Comparison of ENCODE assay signal across 1 cellular context in genomic region chr10:110918633-110919348, GRCh38.
A peak's percentile ranks its signal among the peaks of the same experiment; 100 is the strongest.
TF ChIP-seq lines count a peak whose summit lies in the region.

Gene BBIP1 (minus strand): TSS chr10:110919180. CDS start chr10:110918157, 1,023 bp downstream.

TF ChIP-seq in K562, 482 proteins besides CTCF, POLR2A, EP300 and RAD21 (continued from another document and continues in another):
- TF ChIP-seq CTCFL (IDR thresholded peaks at IDR 0.05; ENCODE audit: borderline replicate concordance, insufficient read depth, low read depth, low read length, poor library complexity, severe bottlenecking), result peak; percentile 31
- TF ChIP-seq TFAP4 (CRISPR knock-in tag; IDR thresholded peaks at IDR 0.05; ENCODE audit: borderline replicate concordance), result peak; percentile 75
- no peak for TF ChIP-seq FOSL1 (tag; conservative IDR thresholded peaks at IDR 0.05)
- TF ChIP-seq ZNF395 (CRISPR knock-in tag; IDR thresholded peaks at IDR 0.05), result 0 out of 2 replicates have a peak, but pooled peaks have one; percentile 32
- TF ChIP-seq MTA1 (IDR thresholded peaks at IDR 0.05; ENCODE audit: borderline replicate concordance), result no peak
- peak; percentile 48 for TF ChIP-seq SPI1 (IDR thresholded peaks at IDR 0.05; ENCODE audit: borderline replicate concordance, low read depth, low read length)
- TF ChIP-seq IRF2 (CRISPR knock-in tag; IDR thresholded peaks at IDR 0.05), result no peak
- peak; percentile 93 for TF ChIP-seq ELF1 (tag; IDR thresholded peaks at IDR 0.05)
- peak in 1 of 2 experiments; percentile 30 for TF ChIP-seq AFF1 (IDR thresholded peaks at IDR 0.05; ENCODE audit: low read depth in 1 of 2, partially characterized antibody in 2 of 2)
- TF ChIP-seq XRCC5 (IDR thresholded peaks at IDR 0.05; ENCODE audit: low read depth, low read length), result peak; percentile 78
- peak; percentile 62 for TF ChIP-seq PRDM10 (IDR thresholded peaks at IDR 0.05; ENCODE audit: partially characterized antibody)
- 0 out of 2 replicates have a peak, but pooled peaks have one; percentile 9 for TF ChIP-seq CEBPG (CRISPR knock-in tag; IDR thresholded peaks at IDR 0.05)
- 0 out of 4 replicates have a peak, but pooled peaks of 1 of the 2 experiments have one; percentile 21 for TF ChIP-seq CEBPG (tag; conservative IDR thresholded peaks at IDR 0.05 in 1 of 2, IDR thresholded peaks at IDR 0.05 in 1 of 2)
- TF ChIP-seq RBFOX2 (IDR thresholded peaks at IDR 0.05; ENCODE audit: low read depth, low read length), result peak; percentile 97
- TF ChIP-seq NFATC3 (IDR thresholded peaks at IDR 0.05), result no peak
- TF ChIP-seq TOE1 (IDR thresholded peaks at IDR 0.05; ENCODE audit: borderline replicate concordance), result peak; percentile 52; the same call in 1 of the 2 replicates
- no peak for TF ChIP-seq TOE1 (CRISPR knock-in tag; IDR thresholded peaks at IDR 0.05; ENCODE audit: borderline replicate concordance, low read depth)
- TF ChIP-seq ETV6 (IDR thresholded peaks at IDR 0.05; ENCODE audit: borderline replicate concordance in 1 of 2, low read depth in 2 of 2, low read length in 1 of 2), result peak; percentile 47 to 90; a peak in 2 of 4 replicates
- TF ChIP-seq ETV6 (CRISPR knock-in tag; IDR thresholded peaks at IDR 0.05; ENCODE audit: borderline replicate concordance), result no peak
- TF ChIP-seq ATF3 (IDR thresholded peaks at IDR 0.05), result peak; percentile 42; the same call in 1 of the 2 replicates
- peak; percentile 69; the same call in 1 of the 2 replicates for TF ChIP-seq ATF3 (CRISPR knock-in tag; conservative IDR thresholded peaks at IDR 0.05)
- peak; percentile 86 for TF ChIP-seq EP400 (IDR thresholded peaks at IDR 0.05)
- TF ChIP-seq SLC30A9 (CRISPR knock-in tag; IDR thresholded peaks at IDR 0.05), result no peak
- TF ChIP-seq GABPB1 (CRISPR knock-in tag; IDR thresholded peaks at IDR 0.05), result peak; percentile 96
- TF ChIP-seq ARID1B (IDR thresholded peaks at IDR 0.05), result 0 out of 2 replicates have a peak, but pooled peaks have one; percentile 10
- no peak for TF ChIP-seq FOXP1 (CRISPR knock-in tag; IDR thresholded peaks at IDR 0.05)
- peak; percentile 75 for TF ChIP-seq RBBP5 (IDR thresholded peaks at IDR 0.05; ENCODE audit: borderline replicate concordance, insufficient read depth, low read length, poor library complexity, severe bottlenecking)
- TF ChIP-seq ZC3H8 (IDR thresholded peaks at IDR 0.05), result no peak
- TF ChIP-seq CREB1 (IDR thresholded peaks at IDR 0.05), result peak; percentile 37; the same call in 1 of the 2 replicates
- TF ChIP-seq CREB1 (CRISPR knock-in tag; IDR thresholded peaks at IDR 0.05), result peak; percentile 44; the same call in 1 of the 2 replicates
- no peak for TF ChIP-seq SMARCA5 (IDR thresholded peaks at IDR 0.05)
- TF ChIP-seq POLR2AphosphoS5 (IDR thresholded peaks at IDR 0.05; ENCODE audit: control insufficient read depth, insufficient read depth, low read depth, low read length), result peak; percentile 58
- peak; percentile 21; the same call in 1 of the 2 replicates for TF ChIP-seq TRIM28 (IDR thresholded peaks at IDR 0.05)
- peak; percentile 86 for TF ChIP-seq PKNOX1 (IDR thresholded peaks at IDR 0.05)
- peak in 1 of 2 experiments; percentile 91; a peak in 2 of 4 replicates for TF ChIP-seq SRF (CRISPR knock-in tag; IDR thresholded peaks at IDR 0.05)
- TF ChIP-seq HCFC1 (IDR thresholded peaks at IDR 0.05; ENCODE audit: low read depth, low read length), result peak; percentile 89
- 0 out of 2 replicates have a peak, but pooled peaks have one; percentile 71 for TF ChIP-seq ZNF830 (CRISPR knock-in tag; IDR thresholded peaks at IDR 0.05)
- TF ChIP-seq MEIS2 (IDR thresholded peaks at IDR 0.05; ENCODE audit: partially characterized antibody), result peak; percentile 54
- TF ChIP-seq ASH1L (IDR thresholded peaks at IDR 0.05; ENCODE audit: borderline replicate concordance, low read depth, partially characterized antibody), result no peak
- no peak for TF ChIP-seq ZNF274 (IDR thresholded peaks at IDR 0.05; ENCODE audit: borderline replicate concordance, low read depth, low read length)
- TF ChIP-seq ZNF263 (CRISPR knock-in tag; IDR thresholded peaks at IDR 0.05; ENCODE audit: borderline replicate concordance), result no peak
- TF ChIP-seq NRF1 (conservative IDR thresholded peaks at IDR 0.05 in 1 of 2, IDR thresholded peaks at IDR 0.05 in 1 of 2), result peak in 1 of 2 experiments; percentile 66; a peak in 2 of 4 replicates
- TF ChIP-seq NFYB (IDR thresholded peaks at IDR 0.05; ENCODE audit: extremely low read depth, insufficient read length), result peak; percentile 10
- no peak for TF ChIP-seq HMBOX1 (IDR thresholded peaks at IDR 0.05)
- TF ChIP-seq ZBTB1 (CRISPR knock-in tag; IDR thresholded peaks at IDR 0.05; ENCODE audit: borderline replicate concordance, low read depth), result no peak
